In genomic region chr3:184135149-184135910, GRCh38 we compare ENCODE assay signal across 8 cellular contexts. TPM values are rescaled to one million over a fixed set of nuclear protein-coding genes. Genes with fewer than 3 reads are reported as not detected.
DNase-seq lines count a peak whose midpoint lies in the region; ATAC-seq and TF ChIP-seq lines count a peak whose summit lies in the region.

Gene EIF2B5, plus strand, starts transcription at chr3:184135358. Its CDS starts 28 bp downstream, at chr3:184135386.

- peaks cover 33% of the 10 kb centered on the region for H3K4me1 Mint-ChIP-seq in T-helper 17 cell

- peak within 1 kb of the TSS; percentile 99 for H3K4me3 Mint-ChIP-seq in T-helper 17 cell

- H3K36me3 ChIP-seq in right atrium auricular region = peaks cover 26% of the 10 kb centered on the region
- H3K36me3 ChIP-seq in aorta (ENCODE audit: control insufficient read depth in 1 of 2, insufficient read depth in 2 of 2, low read length in 1 of 2) = peaks cover 0 to under 1% of the 10 kb centered on the region in 2 donors

- peak; percentile 89 for ATAC-seq in HG02885 (IDR thresholded peaks at IDR 0.05; ENCODE audit: poor library complexity, unreplicated experiment)
- ATAC-seq in T-helper 17 cell = peak; percentile 93
- peak; percentile 97 for ATAC-seq in aorta (ENCODE audit: low FRiP score)

- H3K9me3 ChIP-seq in T-helper 17 cell (ENCODE audit: control insufficient read depth, low read length, poor library complexity, severe bottlenecking) (no peaks in the 10 kb centered on the region), right atrium auricular region (no peaks in the 10 kb centered on the region), aorta (ENCODE audit: control insufficient read depth, low read length) (no peaks in the 10 kb centered on the region)

- H3K27me3 Mint-ChIP-seq in T-helper 17 cell = no peaks in the 10 kb centered on the region

- DNase-seq in NCI-H1694 treated with DMSO at 0.1 percent for 48 hours (lab: John Stamatoyannopoulos, UW) (peak; percentile 89), T-helper 17 cell (peak; percentile 68 to 80 (median 73)), right atrium auricular region (ENCODE audit: low spot score) (peak; percentile 93), putamen (ENCODE audit: low spot score) (peak; percentile 96), aorta (peak; percentile 94 to 97)

- 0% methylated on average over 53 to 56 of the region's 56 CpGs for WGBS in aorta, 2 donors

- intact Hi-C loops in aorta (cut with DNase I) = loop anchor here (2.0 to 10.0 kb wide), 4 partner anchors 49 to 121 kb away; partner anchors contain the start of genes ABCC5 (in 1 of the 2), ABCF3 (in 1 of the 2), ALG3 (in 1 of the 2) and EEF1AKMT4 (in 1 of the 2)

- H3K27ac ChIP-seq in angular gyrus (ENCODE audit: low read depth, low read length) = peak within 1 kb of the TSS; percentile 95
- H3K27ac ChIP-seq in right atrium auricular region = peak within 1 kb of the TSS; percentile 88 to 93
- H3K27ac ChIP-seq in aorta (ENCODE audit: low read depth in 1 of 2, low read length in 2 of 2) = peak within 1 kb of the TSS; percentile 12 to 31

- H3K27ac Mint-ChIP-seq in T-helper 17 cell = peak within 1 kb of the TSS; percentile 96

- peak; percentile 82 for TF ChIP-seq POLR2A in GM15510 (IDR thresholded peaks at IDR 0.05; ENCODE audit: borderline replicate concordance, extremely low read depth, insufficient read length)

- no peaks in the 10 kb centered on the region for H3K27me3 ChIP-seq in right atrium auricular region
- H3K27me3 ChIP-seq in aorta (ENCODE audit: control insufficient read depth in 1 of 2, insufficient read depth in 2 of 2, low read length in 1 of 2) = no peaks in the 10 kb centered on the region

- H3K4me1 ChIP-seq in right atrium auricular region (peaks cover 0 to 24% of the 10 kb centered on the region in 2 donors), aorta (ENCODE audit: control insufficient read depth in 1 of 2, insufficient read depth in 2 of 2, low read length in 2 of 2) (no peaks in the 10 kb centered on the region)

- peak within 1 kb of the TSS; percentile 87 to 92 for H3K4me3 ChIP-seq in right atrium auricular region
- H3K4me3 ChIP-seq in aorta (ENCODE audit: low read length in 2 of 2) = peak within 1 kb of the TSS; percentile 30 to 75

- TF ChIP-seq CTCF in right atrium auricular region (IDR thresholded peaks at IDR 0.05) = peak; percentile 23 to 75

- H3K36me3 Mint-ChIP-seq in T-helper 17 cell (ENCODE audit: low read depth) = peaks cover 5% of the 10 kb centered on the region

RNA-seq across cellular contexts. Expression of gene EIF2B5, which starts in this region (rescaled TPM):
- total RNA-seq in T-helper 17 cell (10 to 100 TPM; 49.5 to 53.8 TPM), right atrium auricular region (10 to 100 TPM; 19.6 to 24.3 TPM), aorta (10 to 100 TPM; 32.2 to 32.9 TPM)
- 10 to 100 TPM; 24.3 to 53.1 TPM for polyA plus RNA-seq in aorta

Comparison
In these comparisons a context has a peak if more than half of its experiments do, and no peak if none do; other contexts are left out.
1. Peak in every context shown above with its lines: DNase-seq, ATAC-seq, H3K4me3 ChIP-seq and H3K27ac ChIP-seq.
2. H3K27ac ChIP-seq: peak in every context shown above with its lines; median percentile 95 in angular gyrus; 90 in right atrium auricular region; 22 in aorta.